In genomic region chr2:143936758-143937562, GRCh38 we compare ENCODE assay signal across 1 cellular context.
TF ChIP-seq lines count a peak whose summit lies in the region.

No MANE protein-coding gene starts in this region.

TF ChIP-seq in GM12878, 131 proteins besides CTCF, POLR2A, EP300 and RAD21 (continued from another document):
- TF ChIP-seq RELB (IDR thresholded peaks at IDR 0.05; ENCODE audit: low read depth): no peak
- no peak for TF ChIP-seq REST (IDR thresholded peaks at IDR 0.05; ENCODE audit: low read depth, low read length)
- peak; percentile 66 for TF ChIP-seq IKZF1 (conservative IDR thresholded peaks at IDR 0.05)
- TF ChIP-seq BCLAF1 (IDR thresholded peaks at IDR 0.05): no peak
- no peak for TF ChIP-seq PAX5 (IDR thresholded peaks at IDR 0.05; ENCODE audit: borderline replicate concordance, low read depth, low read length)
- no peak for TF ChIP-seq EED (IDR thresholded peaks at IDR 0.05; ENCODE audit: low read depth)
- TF ChIP-seq MLLT1 (IDR thresholded peaks at IDR 0.05): no peak
- TF ChIP-seq BCL11A (IDR thresholded peaks at IDR 0.05; ENCODE audit: low read depth, low read length): no peak
- TF ChIP-seq RBBP5 (conservative IDR thresholded peaks at IDR 0.05): no peak
- TF ChIP-seq NR2F1 (conservative IDR thresholded peaks at IDR 0.05): 0 out of 2 replicates have a peak, but pooled peaks have one; percentile 55
- no peak for TF ChIP-seq RAD51 (IDR thresholded peaks at IDR 0.05)
- TF ChIP-seq ZNF687 (IDR thresholded peaks at IDR 0.05): peak; percentile 77
- 0 out of 2 replicates have a peak, but pooled peaks have one; percentile 46 for TF ChIP-seq BACH1 (IDR thresholded peaks at IDR 0.05; ENCODE audit: borderline replicate concordance)
- 0 out of 2 replicates have a peak, but pooled peaks have one; percentile 75 for TF ChIP-seq LARP7 (IDR thresholded peaks at IDR 0.05)
- TF ChIP-seq HDAC6 (IDR thresholded peaks at IDR 0.05; ENCODE audit: unreplicated experiment): peak; percentile 79
- no peak for TF ChIP-seq GABPA (IDR thresholded peaks at IDR 0.05; ENCODE audit: low read depth)
- no peak for TF ChIP-seq SMARCA5 (IDR thresholded peaks at IDR 0.05)
- TF ChIP-seq POU2F2 (IDR thresholded peaks at IDR 0.05; ENCODE audit: borderline replicate concordance, low read depth, low read length): no peak
